In genomic region chr7:90720970-90721768, GRCh38 we compare ENCODE assay signal across 10 cellular contexts.
DNase-seq lines count a peak whose midpoint lies in the region; ATAC-seq and TF ChIP-seq lines count a peak whose summit lies in the region.
"Had no signal": no experiment of that assay in that cellular context is flagged by ENCODE, and none has a peak within 500 bp of the region (broad histone marks: within the 10 kb centered on the region; RNA-seq: fewer than 3 reads in every experiment).

No MANE protein-coding gene starts in this region.

- H3K4me3 ChIP-seq in fibroblast of villous mesenchyme (ENCODE audit: low read depth, low read length): no peak overlapping the region

- ATAC-seq in GM18861 (IDR thresholded peaks at IDR 0.05; ENCODE audit: unreplicated experiment) (peak; percentile 71), HG03460 (IDR thresholded peaks at IDR 0.05; ENCODE audit: unreplicated experiment) (no peak)

- no peak for TF ChIP-seq CTCF in fibroblast of villous mesenchyme (IDR thresholded peaks at IDR 0.05; ENCODE audit: insufficient read depth, low read depth, low read length)

- DNase-seq in NCI-H69 (lab: John Stamatoyannopoulos, UW): peak; percentile 72
- peak; percentile 56 for DNase-seq in fibroblast of villous mesenchyme (ENCODE audit: low read depth)
- DNase-seq in renal cortical epithelial cell (ENCODE audit: low read depth): peak; percentile 93
- no peak for DNase-seq in stimulated activated CD4-positive, alpha-beta T cell treated with anti-CD3 and anti-CD28 coated beads, Interleukin-4, amount 100 ng/mL, for 4 hours
- DNase-seq in NCI-H1048 (lab: John Stamatoyannopoulos, UW): no peak
- DNase-seq in activated CD4-positive, CD25-positive, alpha-beta regulatory T cell (lab: John Stamatoyannopoulos, UW): no peak
- DNase-seq: activated CD8-positive, alpha-beta memory T cell treated with anti-CD3 and anti-CD28 coated beads, Interleukin-2, amount 50 U/mL, for 4 hours; NCI-H1436 treated with DMSO at 0.1 percent for 48 hours had no signal

Comparison
In these comparisons a context has a peak if more than half of its experiments do, and no peak if none do; other contexts are left out.
1. DNase-seq: peak in NCI-H69 (single experiment), fibroblast of villous mesenchyme (single experiment) and renal cortical epithelial cell (single experiment); none in stimulated activated CD4-positive, alpha-beta T cell treated with anti-CD3 and anti-CD28 coated beads, Interleukin-4, amount 100 ng/mL, for 4 hours (0 of 2), NCI-H1048 (single experiment) and activated CD4-positive, CD25-positive, alpha-beta regulatory T cell (0 of 4).